ENCODE assay signal across 11 cellular contexts in the genomic region with DNA sequence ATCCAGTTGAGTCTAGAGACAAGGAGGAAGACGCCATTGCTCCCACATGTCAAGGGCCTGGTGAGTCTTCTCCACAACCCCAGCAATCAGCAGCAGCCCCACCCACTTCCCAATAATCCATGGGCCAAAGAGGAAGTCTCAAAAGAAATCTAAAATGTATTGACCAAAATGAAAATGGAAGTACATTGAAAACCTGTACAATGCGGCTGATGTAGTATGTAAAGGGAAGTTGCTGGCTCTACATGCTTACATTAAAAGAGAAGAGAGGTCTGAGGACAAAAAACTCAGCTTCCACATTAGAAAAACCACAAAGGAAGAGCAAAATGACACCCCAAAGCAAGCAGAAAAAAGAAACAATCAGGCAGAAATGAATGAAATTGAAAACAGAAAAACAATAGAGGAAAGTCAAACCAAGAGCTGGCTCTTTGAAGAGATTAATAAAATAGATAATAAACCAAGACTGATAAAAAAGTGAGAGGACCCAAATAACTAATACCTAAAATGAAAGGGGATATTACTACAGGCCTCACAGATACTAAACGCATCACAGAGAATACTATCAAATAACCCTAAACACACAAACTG.
A peak's percentile ranks its signal among the peaks of the same experiment; 100 is the strongest.
DNase-seq lines count a peak whose midpoint lies in the region; ATAC-seq and TF ChIP-seq lines count a peak whose summit lies in the region.
"Had no signal": no experiment of that assay in that cellular context is flagged by ENCODE, and none has a peak within 500 bp of the region (broad histone marks: within the 10 kb centered on the region; RNA-seq: fewer than 3 reads in every experiment).

No MANE protein-coding gene starts in this region.

- H3K4me1 Mint-ChIP-seq in T-helper 17 cell (peaks cover 23% of the 10 kb centered on the region), endothelial cell (ENCODE audit: unreplicated experiment) (no peaks in the 10 kb centered on the region)

- intact Hi-C loops in left lung (cut with DNase I): no loop called here

- H3K36me3 Mint-ChIP-seq in T-helper 17 cell (ENCODE audit: low read depth) (no peaks in the 10 kb centered on the region), endothelial cell (ENCODE audit: low read depth, unreplicated experiment) (no peaks in the 10 kb centered on the region)

- TF ChIP-seq CTCF in left lung (IDR thresholded peaks at IDR 0.05): no peak
- no peak for TF ChIP-seq CTCF in endothelial cell (IDR thresholded peaks at IDR 0.05; ENCODE audit: unreplicated experiment)

- H3K4me1 ChIP-seq in left lung: peaks cover 0 to 18% of the 10 kb centered on the region in 2 donors
- H3K4me1 ChIP-seq: colonic mucosa had no signal

- H3K4me3 ChIP-seq in left lung: no peak overlapping the region
- H3K4me3 ChIP-seq: colonic mucosa had no signal

- H3K27me3 ChIP-seq in left lung: no peaks in the 10 kb centered on the region
- H3K27me3 ChIP-seq: colonic mucosa had no signal

- H3K27ac Mint-ChIP-seq in T-helper 17 cell (peak overlapping the region; percentile 95), endothelial cell (ENCODE audit: unreplicated experiment) (no peak overlapping the region)

- H3K4me3 Mint-ChIP-seq in T-helper 17 cell: peak overlapping the region; percentile 73
- H3K4me3 Mint-ChIP-seq in endothelial cell (ENCODE audit: unreplicated experiment): no peak overlapping the region

- ATAC-seq in T-helper 17 cell (peak; percentile 50), left lung (peak; percentile 57), GM19455 (IDR thresholded peaks at IDR 0.05; ENCODE audit: unreplicated experiment) (no peak)

- H3K27me3 Mint-ChIP-seq in T-helper 17 cell (no peaks in the 10 kb centered on the region), endothelial cell (ENCODE audit: unreplicated experiment) (peaks cover 1% of the 10 kb centered on the region)

- peak; percentile 89 for DNase-seq in CD1c-positive myeloid dendritic cell (ENCODE audit: extremely low spot score)
- peak; percentile 56 for DNase-seq in GM19238 (ENCODE audit: insufficient read length, low spot score)
- DNase-seq in T-helper 17 cell: no peak
- DNase-seq in left lung: peak in 1 of 2 donors; percentile 55
- no peak for DNase-seq in HUDEP-2 (lab: John Stamatoyannopoulos, UW; ENCODE audit: unreplicated experiment in 76 of 76)
- DNase-seq in stimulated activated CD4-positive, alpha-beta T cell treated with anti-CD3 and anti-CD28 coated beads, Interleukin-4, amount 100 ng/mL, for 4 hours: no peak
- DNase-seq in endothelial cell (ENCODE audit: low spot score): no peak
- DNase-seq: activated effector memory CD4-positive, alpha-beta T cell treated with anti-CD3 and anti-CD28 coated beads, Interleukin-2, amount 50 U/mL, for 16 hours; colonic mucosa; NCI-H526 treated with DMSO at 0.1 percent for 48 hours had no signal

- H3K27ac ChIP-seq in left lung: peak overlapping the region; percentile 2 to 80
- H3K27ac ChIP-seq: colonic mucosa had no signal

- H3K9me3 Mint-ChIP-seq in endothelial cell (ENCODE audit: unreplicated experiment): no peaks in the 10 kb centered on the region

- H3K9me3 ChIP-seq in T-helper 17 cell (ENCODE audit: control insufficient read depth, low read length, poor library complexity, severe bottlenecking): no peaks in the 10 kb centered on the region
- no peaks in the 10 kb centered on the region for H3K9me3 ChIP-seq in left lung
- H3K9me3 ChIP-seq: colonic mucosa had no signal

- H3K36me3 ChIP-seq in left lung: no peaks in the 10 kb centered on the region
- H3K36me3 ChIP-seq: colonic mucosa had no signal

Comparison
In these comparisons a context has a peak if more than half of its experiments do, and no peak if none do; other contexts are left out.
1. DNase-seq: peak in CD1c-positive myeloid dendritic cell (single experiment) and GM19238 (single experiment); none in T-helper 17 cell (0 of 3), HUDEP-2 (0 of 76), stimulated activated CD4-positive, alpha-beta T cell treated with anti-CD3 and anti-CD28 coated beads, Interleukin-4, amount 100 ng/mL, for 4 hours (0 of 2) and endothelial cell (single experiment).